ENCODE assay signal across 1 cellular context in genomic region chr19:11267316-11268085, GRCh38.
TF ChIP-seq lines count a peak whose summit lies in the region.

No MANE protein-coding gene starts in this region.

TF ChIP-seq in endothelial cell of umbilical vein, 7 proteins besides CTCF, POLR2A, EP300 and RAD21:
- TF ChIP-seq GATA2 (IDR thresholded peaks at IDR 0.05; ENCODE audit: insufficient read depth, insufficient read length, low read depth, low read length) = no peak
- TF ChIP-seq FOS (IDR thresholded peaks at IDR 0.05; ENCODE audit: borderline replicate concordance, insufficient read depth, low read length) = no peak
- no peak for TF ChIP-seq MAX (IDR thresholded peaks at IDR 0.05; ENCODE audit: insufficient read depth, insufficient read length)
- TF ChIP-seq EZH2 (IDR thresholded peaks at IDR 0.05; ENCODE audit: borderline replicate concordance, low read depth, low read length, severe bottlenecking) = no peak
- TF ChIP-seq POLR2AphosphoS5 (IDR thresholded peaks at IDR 0.05; ENCODE audit: insufficient read depth, low read depth, low read length) = no peak
- no peak for TF ChIP-seq MYC (IDR thresholded peaks at IDR 0.05; ENCODE audit: low read depth, low read length)
- no peak for TF ChIP-seq JUN (IDR thresholded peaks at IDR 0.05; ENCODE audit: borderline replicate concordance, insufficient read depth, insufficient read length, low read depth)
